In the genomic region with DNA sequence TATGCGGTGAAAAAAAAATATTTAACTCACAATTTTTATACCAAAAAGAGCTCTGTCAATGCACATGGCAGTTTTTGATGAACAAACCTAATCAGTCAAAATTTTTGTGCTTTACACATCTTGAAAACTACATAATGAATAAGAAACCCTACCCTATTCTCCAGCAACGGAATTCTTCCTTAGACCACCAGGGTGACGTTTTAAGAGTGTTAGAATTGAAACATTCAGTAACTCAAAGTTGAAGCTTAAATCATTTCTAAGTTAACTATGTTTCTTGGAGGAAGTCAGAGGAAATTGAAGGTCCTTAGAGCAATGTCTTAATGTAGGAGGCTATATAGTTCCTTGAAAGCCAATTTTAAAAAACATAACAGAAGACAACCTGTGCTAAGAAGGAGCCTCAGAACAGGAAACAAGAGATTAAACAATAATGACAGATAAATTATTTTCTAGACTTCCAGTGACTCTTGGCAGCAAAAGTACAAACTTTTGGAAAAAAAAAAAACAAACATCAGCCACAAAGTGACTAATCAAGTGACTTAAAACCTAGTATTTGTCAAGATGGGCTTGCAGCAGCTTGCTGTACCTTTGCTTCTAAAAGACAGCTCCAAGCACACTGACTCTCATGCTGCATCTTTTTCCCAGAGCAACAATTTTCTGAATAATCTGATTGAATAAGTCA, we compare ENCODE assay signal across 13 cellular contexts. TPM values are rescaled to one million over a fixed set of nuclear protein-coding genes. Genes with fewer than 3 reads are reported as not detected.
DNase-seq lines count a peak whose midpoint lies in the region; ATAC-seq and TF ChIP-seq lines count a peak whose summit lies in the region.
"Had no signal": no experiment of that assay in that cellular context is flagged by ENCODE, and none has a peak within 500 bp of the region (broad histone marks: within the 10 kb centered on the region; RNA-seq: fewer than 3 reads in every experiment).

No MANE protein-coding gene starts in this region.

- H3K4me3 ChIP-seq in lower lobe of right lung (no peak overlapping the region), MG63 (no peak overlapping the region)
- H3K4me3 ChIP-seq: gastroesophageal sphincter, Peyer's patch had no signal

- no peak overlapping the region for H3K27ac Mint-ChIP-seq in stimulated activated memory B cell treated with anti-CD40 and anti-IgM and Interleukin-4, amounts not matched to agents 10 μg/mL and 1 μg/mL and 100 μg/mL, for 72 hours
- H3K27ac Mint-ChIP-seq: B cell; stimulated activated naive B cell treated with anti-CD40 and anti-IgM and Interleukin-4, amounts not matched to agents 10 μg/mL and 1 μg/mL and 100 μg/mL, for 72 hours had no signal

- ATAC-seq in lower lobe of right lung = no peak
- no peak for ATAC-seq in HG02798 (IDR thresholded peaks at IDR 0.05; ENCODE audit: poor library complexity, unreplicated experiment)
- no peak for ATAC-seq in stimulated activated memory B cell treated with anti-CD40 and anti-IgM and Interleukin-4, amounts not matched to agents 10 μg/mL and 1 μg/mL and 100 μg/mL, for 72 hours
- ATAC-seq: gastroesophageal sphincter; stimulated activated naive B cell treated with anti-CD40 and anti-IgM and Interleukin-4, amounts not matched to agents 10 μg/mL and 1 μg/mL and 100 μg/mL, for 72 hours had no signal

- intact Hi-C loops in lower lobe of right lung (cut with DNase I) (loop anchor here (10.0 kb wide), 1 partner anchor 560 kb away; no protein-coding TSS in a partner anchor), posterior vena cava (cut with DNase I) (loop anchor here in 1 of 2 donors (10.0 kb wide), 1 partner anchor 290 kb away; no protein-coding TSS in a partner anchor)

- peaks cover 33% of the 10 kb centered on the region for H3K4me1 ChIP-seq in lower lobe of right lung

- H3K36me3 Mint-ChIP-seq in stimulated activated memory B cell treated with anti-CD40 and anti-IgM and Interleukin-4, amounts not matched to agents 10 μg/mL and 1 μg/mL and 100 μg/mL, for 72 hours = no peaks in the 10 kb centered on the region

- no peak overlapping the region for H3K4me3 Mint-ChIP-seq in stimulated activated memory B cell treated with anti-CD40 and anti-IgM and Interleukin-4, amounts not matched to agents 10 μg/mL and 1 μg/mL and 100 μg/mL, for 72 hours
- H3K4me3 Mint-ChIP-seq: B cell; stimulated activated naive B cell treated with anti-CD40 and anti-IgM and Interleukin-4, amounts not matched to agents 10 μg/mL and 1 μg/mL and 100 μg/mL, for 72 hours had no signal

- DNase-seq in A172 (ENCODE audit: low spot score) (peak; percentile 48), HT1080 (ENCODE audit: low read depth) (peak; percentile 25), cerebellar cortex (ENCODE audit: low spot score) (peak; percentile 18), lower lobe of right lung (no peak), MG63 (no peak), posterior vena cava (ENCODE audit: low spot score) (no peak)
- DNase-seq: GDM1; Peyer's patch; stimulated activated naive B cell treated with anti-CD40 and anti-IgM and Interleukin-4, amounts not matched to agents 10 μg/mL and 1 μg/mL and 100 μg/mL, for 72 hours had no signal

- no peaks in the 10 kb centered on the region for H3K4me1 Mint-ChIP-seq in stimulated activated memory B cell treated with anti-CD40 and anti-IgM and Interleukin-4, amounts not matched to agents 10 μg/mL and 1 μg/mL and 100 μg/mL, for 72 hours
- H3K4me1 Mint-ChIP-seq: B cell had no signal

- peaks cover 8% of the 10 kb centered on the region for H3K27me3 Mint-ChIP-seq in stimulated activated memory B cell treated with anti-CD40 and anti-IgM and Interleukin-4, amounts not matched to agents 10 μg/mL and 1 μg/mL and 100 μg/mL, for 72 hours

- no peak for TF ChIP-seq CTCF in lower lobe of right lung (IDR thresholded peaks at IDR 0.05)

- H3K36me3 ChIP-seq in lower lobe of right lung (peaks cover 17% of the 10 kb centered on the region), MG63 (peaks cover 19% of the 10 kb centered on the region)

- H3K9me3 ChIP-seq in lower lobe of right lung (no peaks in the 10 kb centered on the region), MG63 (no peaks in the 10 kb centered on the region)
- H3K9me3 ChIP-seq: gastroesophageal sphincter, Peyer's patch had no signal

- H3K27ac ChIP-seq in lower lobe of right lung = peak overlapping the region; percentile 32
- H3K27ac ChIP-seq: gastroesophageal sphincter had no signal

- H3K27me3 ChIP-seq in lower lobe of right lung (ENCODE audit: low read depth) (no peaks in the 10 kb centered on the region), MG63 (no peaks in the 10 kb centered on the region)
- H3K27me3 ChIP-seq: gastroesophageal sphincter, Peyer's patch had no signal

- H3K9me3 Mint-ChIP-seq in stimulated activated memory B cell treated with anti-CD40 and anti-IgM and Interleukin-4, amounts not matched to agents 10 μg/mL and 1 μg/mL and 100 μg/mL, for 72 hours = no peaks in the 10 kb centered on the region
- H3K9me3 Mint-ChIP-seq: stimulated activated naive B cell treated with anti-CD40 and anti-IgM and Interleukin-4, amounts not matched to agents 10 μg/mL and 1 μg/mL and 100 μg/mL, for 72 hours had no signal

RNA-seq across cellular contexts. Expression of a gene that starts 6.2 kb away (rescaled TPM):
- 2.6 and 3.3 TPM in 2 replicates for total RNA-seq in A172 (2014; rRNA removed; shearing (Covaris generic))
- 30.9 and 45.6 TPM in 2 replicates for total RNA-seq in HT1080 (2014; rRNA removed; shearing (Covaris generic))
- polyA plus RNA-seq in HT1080 (2015; cell fraction: cytosol; rRNA removed) = 80.9 and 94.5 TPM in 2 replicates
- 67.0 and 71.9 TPM in 2 replicates for polyA plus RNA-seq in HT1080 (2015; cell fraction: nucleus; rRNA removed)
- total RNA-seq in lower lobe of right lung (44.6 TPM), posterior vena cava (10 to 100 TPM; 24.7 to 48.8 TPM)
- 6.9 and 8.2 TPM in 2 replicates for total RNA-seq in MG63 (2014; rRNA removed; shearing (Covaris generic); ENCODE audit: low replicate concordance)

Comparison
In these comparisons a context has a peak if more than half of its experiments do, and no peak if none do; other contexts are left out.
1. DNase-seq: peak in A172 (single experiment), HT1080 (single experiment) and cerebellar cortex (single experiment); none in lower lobe of right lung (single experiment), MG63 (single experiment) and posterior vena cava (single experiment).